Comparison of ENCODE assay signal across 8 cellular contexts in the genomic region with DNA sequence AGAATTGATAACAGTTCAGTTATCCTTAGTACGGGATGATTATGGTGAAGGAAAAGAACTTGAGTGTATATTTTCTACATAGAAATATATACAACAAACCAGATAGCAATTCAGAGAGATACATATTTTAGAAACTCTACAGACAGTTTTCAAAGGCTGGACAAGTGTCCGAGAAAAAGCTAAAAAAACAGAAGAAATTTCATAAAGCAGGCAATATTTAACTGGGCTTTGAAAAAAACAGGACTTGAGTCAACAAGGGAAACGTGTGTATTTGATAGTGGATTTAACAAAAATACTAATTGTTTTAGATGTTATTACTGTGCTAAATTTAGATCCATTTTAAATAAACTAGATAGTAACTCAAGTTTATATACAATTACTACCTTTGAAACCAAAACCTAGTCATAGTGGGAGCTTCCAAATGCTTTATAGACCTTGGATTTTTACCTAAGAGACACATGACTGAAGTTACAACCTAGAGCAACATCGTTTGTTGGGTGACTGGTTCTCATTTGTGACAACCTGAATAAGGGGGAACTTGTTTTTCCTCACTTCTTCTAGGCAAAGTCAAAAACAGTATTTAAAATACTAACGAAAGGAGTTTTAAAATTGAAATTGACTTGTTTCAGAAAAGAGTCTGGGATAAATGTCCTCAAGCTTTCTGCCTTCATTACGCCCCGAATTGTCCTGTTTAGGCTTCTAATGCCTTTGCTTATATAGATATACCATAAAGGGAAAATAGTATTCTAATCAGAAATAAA.
DNase-seq lines count a peak whose midpoint lies in the region; ATAC-seq and TF ChIP-seq lines count a peak whose summit lies in the region.

No MANE protein-coding gene starts in this region.

- 42 to 71% methylated on average over 2 to 6 of the region's 7 CpGs for WGBS in endodermal cell (ENCODE audit: insufficient coverage in 1 of 2, insufficient read length in 1 of 2), 2 experiments

- H3K27ac Mint-ChIP-seq in CD4-positive, alpha-beta memory T cell, result peak overlapping the region in 2 of 7 donors; percentile 22 to 55
- no peak overlapping the region for H3K27ac Mint-ChIP-seq in endodermal cell

- DNase-seq in CD4-positive, alpha-beta memory T cell, result no peak
- DNase-seq in MM.1S (peak; percentile 23), endodermal cell (no peak), osteoblast (ENCODE audit: insufficient read length, low spot score, missing footprints) (peak; percentile 47)
- no peak for DNase-seq in activated naive CD4-positive, alpha-beta T cell treated with Interleukin-2 at 50 U/mL for 16 hours
- DNase-seq in activated CD4-positive, CD25-positive, alpha-beta regulatory T cell treated with anti-CD3 and anti-CD28 coated beads, Interleukin-2, amount 50 U/mL, for 72 hours, result no peak

- H3K27ac ChIP-seq in CD4-positive, alpha-beta memory T cell (ENCODE audit: low read depth, low read length), result peak overlapping the region; percentile 93
- H3K27ac ChIP-seq in MM.1S (ENCODE audit: low read length) (peak overlapping the region; percentile 99), endodermal cell (ENCODE audit: low read depth, low read length) (peak overlapping the region; percentile 93), osteoblast (ENCODE audit: low read depth, low read length) (peak overlapping the region; percentile 88)

- no peaks in the 10 kb centered on the region for H3K27me3 ChIP-seq in CD4-positive, alpha-beta memory T cell (ENCODE audit: insufficient read depth, low read length)
- H3K27me3 ChIP-seq in MM.1S (replicated peaks; ENCODE audit: insufficient read depth, low read length) (no peaks in the 10 kb centered on the region), endodermal cell (ENCODE audit: control insufficient read depth, insufficient read depth, low read length, poor library complexity, severe bottlenecking) (no peaks in the 10 kb centered on the region), osteoblast (ENCODE audit: insufficient read depth, low read length) (no peaks in the 10 kb centered on the region)

- H3K36me3 ChIP-seq in CD4-positive, alpha-beta memory T cell (ENCODE audit: insufficient read depth, low read length), result no peaks in the 10 kb centered on the region
- H3K36me3 ChIP-seq in MM.1S (replicated peaks; ENCODE audit: insufficient read depth, low read length) (no peaks in the 10 kb centered on the region), endodermal cell (ENCODE audit: control insufficient read depth, insufficient read depth, low read length) (no peaks in the 10 kb centered on the region), osteoblast (ENCODE audit: insufficient read depth, low read length) (no peaks in the 10 kb centered on the region)

- ATAC-seq in GM21526 (IDR thresholded peaks at IDR 0.05; ENCODE audit: low FRiP score, unreplicated experiment) (no peak), GM19463 (IDR thresholded peaks at IDR 0.05; ENCODE audit: unreplicated experiment) (no peak)

- H3K4me3 ChIP-seq in CD4-positive, alpha-beta memory T cell (ENCODE audit: low read length in 2 of 2), result peak overlapping the region in 1 of 2 donors; percentile 72
- peak overlapping the region; percentile 62 for H3K4me3 ChIP-seq in MM.1S (ENCODE audit: low read length)
- peak overlapping the region; percentile 94 for H3K4me3 ChIP-seq in endodermal cell (ENCODE audit: low read length)
- H3K4me3 ChIP-seq in osteoblast (ENCODE audit: insufficient read depth, low read length), result peak overlapping the region; percentile 74

- CTCF ChIA-PET in CD4-positive, alpha-beta memory T cell (lab: Charles Lee; ENCODE audit: partially characterized antibody), result interaction anchor here (1.1 to 5.1 kb wide), 8 partner anchors 15 to 1711 kb away, joined by 3 to 64 read pairs (median 5); a partner anchor contains a TSS

- H3K4me3 Mint-ChIP-seq in CD4-positive, alpha-beta memory T cell, result peak overlapping the region in 1 of 8 donors; percentile 39
- H3K4me3 Mint-ChIP-seq in endodermal cell, result no peak overlapping the region

- TF ChIP-seq CTCF in MM.1S (IDR thresholded peaks at IDR 0.05; ENCODE audit: low read length) (no peak), endodermal cell (conservative IDR thresholded peaks at IDR 0.05) (no peak), osteoblast (IDR thresholded peaks at IDR 0.05; ENCODE audit: extremely low read depth, low read depth, low read length) (no peak)

- H3K9me2 ChIP-seq in MM.1S (replicated peaks; ENCODE audit: insufficient read depth, low read length), result no peaks in the 10 kb centered on the region

- H3K79me2 ChIP-seq in MM.1S (ENCODE audit: low read length), result no peaks in the 10 kb centered on the region
- no peaks in the 10 kb centered on the region for H3K79me2 ChIP-seq in osteoblast (ENCODE audit: insufficient read depth, low read length)

- H2AFZ ChIP-seq in MM.1S (ENCODE audit: low read length), result peak overlapping the region; percentile 35
- peak overlapping the region; percentile 81 for H2AFZ ChIP-seq in osteoblast (ENCODE audit: low read length)

- peaks cover 35% of the 10 kb centered on the region for H3K4me1 ChIP-seq in CD4-positive, alpha-beta memory T cell (ENCODE audit: insufficient read depth, low read length)
- H3K4me1 ChIP-seq in MM.1S (ENCODE audit: low read length), result peaks cover 35% of the 10 kb centered on the region
- H3K4me1 ChIP-seq in endodermal cell (ENCODE audit: control insufficient read depth, insufficient read depth, low read length), result peaks cover 3% of the 10 kb centered on the region
- peaks cover 18% of the 10 kb centered on the region for H3K4me1 ChIP-seq in osteoblast (ENCODE audit: insufficient read depth, low read length)

- no peaks in the 10 kb centered on the region for H3K9me3 ChIP-seq in CD4-positive, alpha-beta memory T cell (ENCODE audit: control insufficient read depth in 1 of 2, low read length in 2 of 2)
- H3K9me3 ChIP-seq in MM.1S (replicated peaks; ENCODE audit: insufficient read depth, low read length) (no peaks in the 10 kb centered on the region), endodermal cell (ENCODE audit: control insufficient read depth, low read length) (no peaks in the 10 kb centered on the region), osteoblast (ENCODE audit: low read depth, low read length) (no peaks in the 10 kb centered on the region)

- peak overlapping the region; percentile 88 for H3K9ac ChIP-seq in MM.1S (ENCODE audit: low read length)
- H3K9ac ChIP-seq in endodermal cell (ENCODE audit: extremely low read depth, low read length, poor library complexity, severe bottlenecking), result peak overlapping the region; percentile 89

- intact Hi-C loops in CD4-positive, alpha-beta memory T cell (cut with micrococcal nuclease), result loop anchor here (1.0 to 10.0 kb wide), 4 partner anchors 8 to 1734 kb away; partner anchors contain the start of gene TRIM38

- POLR2A ChIA-PET in CD4-positive, alpha-beta memory T cell (lab: Charles Lee; ENCODE audit: partially characterized antibody), result interaction anchor here (0.6 to 12.2 kb wide), 24 partner anchors 9 to 1736 kb away, joined by 3 to 863 read pairs (median 21); partner anchors contain the start of gene ZNF184

- H3K4me2 ChIP-seq in MM.1S (ENCODE audit: low read depth, low read length), result peak overlapping the region; percentile 94
- peak overlapping the region; percentile 91 for H3K4me2 ChIP-seq in osteoblast (ENCODE audit: insufficient read depth, low read length)

- H4K20me1 ChIP-seq in MM.1S (ENCODE audit: insufficient read depth, low read length) (no peaks in the 10 kb centered on the region), osteoblast (ENCODE audit: insufficient read depth, low read length) (no peaks in the 10 kb centered on the region)

- H3K27me3 Mint-ChIP-seq in CD4-positive, alpha-beta memory T cell, result no peaks in the 10 kb centered on the region
- no peaks in the 10 kb centered on the region for H3K27me3 Mint-ChIP-seq in endodermal cell (ENCODE audit: insufficient read depth)

- H3F3A ChIP-seq in MM.1S (ENCODE audit: insufficient read depth, low read length), result peaks cover 48% of the 10 kb centered on the region

- peaks cover 15 to 31% (median 22%) of the 10 kb centered on the region in 4 donors for H3K4me1 Mint-ChIP-seq in CD4-positive, alpha-beta memory T cell
- H3K4me1 Mint-ChIP-seq in endodermal cell, result peaks cover 14% of the 10 kb centered on the region

- no peaks in the 10 kb centered on the region for H3K9me3 Mint-ChIP-seq in CD4-positive, alpha-beta memory T cell
- H3K9me3 Mint-ChIP-seq in endodermal cell, result no peaks in the 10 kb centered on the region

- H3K36me3 Mint-ChIP-seq in CD4-positive, alpha-beta memory T cell, result peaks cover 0 to 3% of the 10 kb centered on the region in 2 donors
- no peaks in the 10 kb centered on the region for H3K36me3 Mint-ChIP-seq in endodermal cell (ENCODE audit: low read depth)

Comparison
In these comparisons a context has a peak if more than half of its experiments do, and no peak if none do; other contexts are left out.
1. DNase-seq: peak in MM.1S (single experiment) and osteoblast (single experiment); none in CD4-positive, alpha-beta memory T cell (0 of 5), endodermal cell (single experiment), activated naive CD4-positive, alpha-beta T cell treated with Interleukin-2 at 50 U/mL for 16 hours (single experiment) and activated CD4-positive, CD25-positive, alpha-beta regulatory T cell treated with anti-CD3 and anti-CD28 coated beads, Interleukin-2, amount 50 U/mL, for 72 hours (single experiment).
2. Peak in every context shown above with its lines, with median percentiles within 50 percentile points of each other: H3K27ac ChIP-seq.